Comparison of ENCODE assay signal across 8 cellular contexts in the genomic region with DNA sequence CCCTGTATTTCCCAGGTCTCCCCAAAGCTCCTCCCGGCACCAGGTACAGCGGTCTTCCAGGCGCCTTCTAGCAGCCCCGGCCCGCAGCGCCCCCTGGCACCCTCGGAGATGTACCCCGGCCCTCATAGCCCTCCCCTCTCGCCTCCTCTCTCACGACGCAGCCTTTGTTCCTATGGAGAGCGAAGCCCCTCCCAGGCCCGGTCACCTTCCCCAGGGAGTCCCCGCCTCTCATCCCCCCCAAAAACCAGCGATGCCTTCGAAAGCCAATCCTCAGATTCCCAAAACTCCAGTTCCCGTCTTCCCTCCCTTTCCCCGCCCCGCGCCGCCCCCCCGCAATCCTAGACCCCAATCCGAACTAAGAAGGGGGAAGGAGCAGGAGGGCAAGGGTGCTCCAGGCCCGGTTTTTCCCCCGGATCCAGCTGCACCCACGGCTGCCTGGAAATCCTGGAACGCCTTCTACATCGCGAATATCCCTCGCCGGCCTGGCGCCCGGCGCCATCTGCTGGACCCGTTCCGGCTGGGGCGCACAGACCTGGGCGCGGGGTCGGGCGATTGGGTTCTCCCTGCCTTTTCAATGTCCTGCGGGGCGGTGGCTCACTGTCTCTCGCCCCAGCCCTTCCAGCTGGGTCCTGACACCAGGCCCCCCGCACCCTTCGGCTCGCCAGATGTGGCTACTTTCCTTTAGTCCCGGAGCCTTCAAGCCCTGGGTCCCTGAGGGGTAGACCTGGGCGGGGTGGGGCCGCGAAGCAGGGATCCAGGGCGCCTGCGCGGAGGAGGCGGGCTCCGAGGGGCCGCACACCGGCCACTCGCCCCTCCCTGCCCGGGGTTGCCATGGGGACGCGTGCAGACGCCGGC. TPM values are rescaled to one million over a fixed set of nuclear protein-coding genes. Genes with fewer than 3 reads are reported as not detected.
A peak's percentile ranks its signal among the peaks of the same experiment; 100 is the strongest.
DNase-seq lines count a peak whose midpoint lies in the region; ATAC-seq, FAIRE-seq and TF ChIP-seq lines count a peak whose summit lies in the region.

A gene with protein sequence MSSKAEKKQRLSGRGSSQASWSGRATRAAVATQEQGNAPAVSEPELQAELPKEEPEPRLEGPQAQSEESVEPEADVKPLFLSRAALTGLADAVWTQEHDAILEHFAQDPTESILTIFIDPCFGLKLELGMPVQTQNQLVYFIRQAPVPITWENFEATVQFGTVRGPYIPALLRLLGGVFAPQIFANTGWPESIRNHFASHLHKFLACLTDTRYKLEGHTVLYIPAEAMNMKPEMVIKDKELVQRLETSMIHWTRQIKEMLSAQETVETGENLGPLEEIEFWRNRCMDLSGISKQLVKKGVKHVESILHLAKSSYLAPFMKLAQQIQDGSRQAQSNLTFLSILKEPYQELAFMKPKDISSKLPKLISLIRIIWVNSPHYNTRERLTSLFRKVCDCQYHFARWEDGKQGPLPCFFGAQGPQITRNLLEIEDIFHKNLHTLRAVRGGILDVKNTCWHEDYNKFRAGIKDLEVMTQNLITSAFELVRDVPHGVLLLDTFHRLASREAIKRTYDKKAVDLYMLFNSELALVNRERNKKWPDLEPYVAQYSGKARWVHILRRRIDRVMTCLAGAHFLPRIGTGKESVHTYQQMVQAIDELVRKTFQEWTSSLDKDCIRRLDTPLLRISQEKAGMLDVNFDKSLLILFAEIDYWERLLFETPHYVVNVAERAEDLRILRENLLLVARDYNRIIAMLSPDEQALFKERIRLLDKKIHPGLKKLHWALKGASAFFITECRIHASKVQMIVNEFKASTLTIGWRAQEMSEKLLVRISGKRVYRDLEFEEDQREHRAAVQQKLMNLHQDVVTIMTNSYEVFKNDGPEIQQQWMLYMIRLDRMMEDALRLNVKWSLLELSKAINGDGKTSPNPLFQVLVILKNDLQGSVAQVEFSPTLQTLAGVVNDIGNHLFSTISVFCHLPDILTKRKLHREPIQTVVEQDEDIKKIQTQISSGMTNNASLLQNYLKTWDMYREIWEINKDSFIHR (N-terminal part only) (plus strand): TSS at position 844 of the 855 bp plus-strand sequence. CDS start 1,991 bp downstream, outside the sequence.

- intact Hi-C loops in HepG2 (cut with micrococcal nuclease; ENCODE audit: unreplicated experiment) = no loop called here

- no TSS peak for BruUV-seq in HepG2 (replicated peaks; lab: Mats Ljungman, UMichigan)

- H3K36me3 ChIP-seq in WERI-Rb-1 (no peaks in the 10 kb centered on the region), ectodermal cell (ENCODE audit: control insufficient read depth, insufficient read depth, low read length) (no peaks in the 10 kb centered on the region), HepG2 (replicated peaks in 1 of 2; ENCODE audit: control insufficient read depth in 1 of 2, insufficient read depth in 2 of 2, low read length in 2 of 2) (no peaks in the 10 kb centered on the region)

- H3K4me1 ChIP-seq in ectodermal cell (ENCODE audit: control insufficient read depth, insufficient read depth, low read length) (peaks cover 40% of the 10 kb centered on the region), HepG2 (ENCODE audit: insufficient read depth, low read length) (peaks cover 27% of the 10 kb centered on the region)

- no peaks in the 10 kb centered on the region for H4K20me1 ChIP-seq in HepG2 (ENCODE audit: insufficient read depth, low read length)

- POLR2A ChIA-PET in HepG2 (lab: Yijun Ruan, JAX) = interaction anchor here (0.9 to 2.0 kb wide), 4 partner anchors 11 to 31 kb away, joined by 3 to 6 read pairs (median 4); a partner anchor contains a TSS

- TF ChIP-seq RAD21 in HepG2 (CRISPR knock-in tag; IDR thresholded peaks at IDR 0.05) = peak; percentile 71

- H3K4me3 ChIP-seq in WERI-Rb-1 (ENCODE audit: low read depth, low read length) = peak within 1 kb of the TSS; percentile 67
- H3K4me3 ChIP-seq in ectodermal cell (ENCODE audit: insufficient read depth, low read depth, low read length) = peak within 1 kb of the TSS; percentile 68
- peak within 1 kb of the TSS; percentile 49 to 72 (median 62); a peak in 5 of 6 replicates for H3K4me3 ChIP-seq in HepG2 (replicated peaks in 1 of 3; ENCODE audit: insufficient read depth in 1 of 3, low read depth in 2 of 3, low read length in 3 of 3)

- H3K4me2 ChIP-seq in HepG2 (ENCODE audit: low read depth, low read length) = peak within 1 kb of the TSS; percentile 78

- H3K27me3 ChIP-seq in WERI-Rb-1 (ENCODE audit: insufficient read depth, low read depth, severe bottlenecking) = peaks cover 11% of the 10 kb centered on the region
- H3K27me3 ChIP-seq in ectodermal cell (ENCODE audit: control insufficient read depth, insufficient read depth, low read length, poor library complexity, severe bottlenecking) = peaks cover 16% of the 10 kb centered on the region
- H3K27me3 ChIP-seq in HepG2 (ENCODE audit: control insufficient read depth in 1 of 2, insufficient read depth in 2 of 2, low read length in 2 of 2) = peaks cover 12 to 85% of the 10 kb centered on the region in 2 experiments

- WGBS in ectodermal cell, 2 experiments = 0% methylated on average over 61 to 64 of the region's 64 CpGs
- under 1% methylated on average over 53 of the region's 64 CpGs for WGBS in HepG2 (ENCODE audit: low lambda C conversion rate)

- no peak within 1 kb of the TSS for H2AFZ ChIP-seq in HepG2 (ENCODE audit: low read length)

- H3K27ac ChIP-seq in WERI-Rb-1 (peak within 1 kb of the TSS; percentile 77), ectodermal cell (ENCODE audit: insufficient read depth, low read depth, low read length, poor library complexity, severe bottlenecking) (peak within 1 kb of the TSS; percentile 76), HepG2 (ENCODE audit: extremely low read length, insufficient read depth, low read length) (no peak within 1 kb of the TSS)

- TF ChIP-seq EP300 in HepG2 (IDR thresholded peaks at IDR 0.05; ENCODE audit: low read depth in 2 of 2, low read length in 2 of 2) (no peak), HepG2 (CRISPR knock-in tag; IDR thresholded peaks at IDR 0.05; ENCODE audit: borderline replicate concordance) (no peak)

- TF ChIP-seq CTCF in WERI-Rb-1 (IDR thresholded peaks at IDR 0.05; ENCODE audit: low read depth, low read length) (peak; percentile 69), HepG2 (CRISPR knock-in tag; IDR thresholded peaks at IDR 0.05) (peak; percentile 87)

- no peaks in the 10 kb centered on the region for H3K9me3 ChIP-seq in WERI-Rb-1 (ENCODE audit: severe bottlenecking)
- H3K9me3 ChIP-seq in ectodermal cell (ENCODE audit: control insufficient read depth, low read length) = no peaks in the 10 kb centered on the region
- no peaks in the 10 kb centered on the region for H3K9me3 ChIP-seq in HepG2 (ENCODE audit: low read length)

- peak; percentile 40 for DNase-seq in activated T-cell treated with anti-CD3 and anti-CD28 coated beads for 24 hours (ENCODE audit: low read depth)
- DNase-seq in activated T-cell treated with anti-CD3 and anti-CD28 coated beads for 4 hours = no peak
- peak; percentile 55 for DNase-seq in NCI-H187 treated with DMSO at 0.1 percent for 48 hours (lab: John Stamatoyannopoulos, UW)
- peak; percentile 96 for DNase-seq in WERI-Rb-1
- peak; percentile 60 for DNase-seq in HepG2 (ENCODE audit: low spot score)
- peak; percentile 35 for DNase-seq in stimulated activated CD4-positive, alpha-beta T cell treated with anti-CD3 and anti-CD28 coated beads, Interleukin-4, amount 100 ng/mL, for 24 hours

- no peak for FAIRE-seq in HepG2 (lab: Jason Lieb, UNC)

- in situ Hi-C loops in HepG2 (cut with HindIII; ENCODE audit: extremely low pct_ligation_motif_present, low pct_unique_long_range_greater_than_20kb) = loop anchor here (5.0 kb wide), 1 partner anchor 85 kb away; a partner anchor contains a TSS

- ATAC-seq in HepG2 (peak; percentile 86), GM18868 (IDR thresholded peaks at IDR 0.05; ENCODE audit: unreplicated experiment) (no peak)

- CTCF ChIA-PET in HepG2 (lab: Yijun Ruan, JAX; ENCODE audit: low intra/inter-chr PET ratio, low total read pairs) = interaction anchor here (2.0 kb wide), 1 partner anchor 29 kb away, joined by 5 read pairs; a partner anchor contains a TSS

- H3K79me2 ChIP-seq in HepG2 (ENCODE audit: insufficient read depth, low read length) = no peaks in the 10 kb centered on the region

- H3K9ac ChIP-seq in HepG2 (ENCODE audit: insufficient read depth, low read depth, low read length) = no peak within 1 kb of the TSS

- no peak for TF ChIP-seq POLR2A in HepG2 (IDR thresholded peaks at IDR 0.05; ENCODE audit: insufficient read depth in 1 of 2, low read depth in 2 of 2, low read length in 2 of 2)

RNA-seq across cellular contexts. Expression of the gene that starts here (rescaled TPM):
- polyA plus RNA-seq in ectodermal cell (2013, experiment 1 of 4) = 0.17 TPM
- 0.41 TPM for polyA plus RNA-seq in ectodermal cell (2013, experiment 2 of 4)
- polyA plus RNA-seq in ectodermal cell (2013, experiment 3 of 4) = 0.21 TPM
- 0.45 TPM for polyA plus RNA-seq in ectodermal cell (2013, experiment 4 of 4)
- total RNA-seq in HepG2 (2016; rRNA removed; fragmentation: Illumina TruSeq; extraction: Trizol) = not detected in 2 replicates
- not detected in 2 replicates for total RNA-seq in HepG2 (2016; cell fraction: cytosol; rRNA removed; fragmentation: Illumina TruSeq; extraction: Trizol; ENCODE audit: low read depth)
- under 0.01 TPM in 1 of 2 replicates, not detected in the other for total RNA-seq in HepG2 (2016; cell fraction: insoluble cytoplasmic fraction; rRNA removed; fragmentation: Illumina TruSeq; extraction: Trizol)
- not detected in 2 replicates for total RNA-seq in HepG2 (2016; cell fraction: membrane; rRNA removed; fragmentation: Illumina TruSeq; extraction: Trizol)
- total RNA-seq in HepG2 (2016; cell fraction: nucleus; rRNA removed; fragmentation: Illumina TruSeq; extraction: Trizol) = not detected in 2 replicates
- polyA plus RNA-seq in HepG2 (2011; rRNA removed) = not detected in 2 replicates
- under 0.01 and 0.01 TPM in 2 replicates for polyA plus RNA-seq in HepG2 (2011; cell fraction: cytosol; rRNA removed)
- polyA plus RNA-seq in HepG2 (2011; cell fraction: nucleus; rRNA removed) = 0.03 and 0.05 TPM in 2 replicates
- polyA plus RNA-seq in HepG2 (2012) = 0.01 and 0.04 TPM in 2 replicates
- polyA plus RNA-seq in HepG2 (2016; cell fraction: cytosol; fragmentation: Illumina TruSeq; extraction: Trizol; ENCODE audit: low read depth) = not detected in 2 replicates
- polyA plus RNA-seq in HepG2 (2016; cell fraction: insoluble cytoplasmic fraction; fragmentation: Illumina TruSeq; extraction: Trizol; ENCODE audit: low read depth) = not detected in 2 replicates
- polyA plus RNA-seq in HepG2 (2016; cell fraction: membrane; fragmentation: Illumina TruSeq; extraction: Trizol; ENCODE audit: low read depth) = not detected in 2 replicates
- polyA plus RNA-seq in HepG2 (2016; cell fraction: nucleus; fragmentation: Illumina TruSeq; extraction: Trizol; ENCODE audit: insufficient read depth, low read depth) = not detected in 2 replicates
- polyA minus RNA-seq in HepG2 (2011; rRNA and poly(A)+ RNA removed; ENCODE audit: low replicate concordance) = 5.1 TPM in 1 of 2 replicates, not detected in the other
- polyA minus RNA-seq in HepG2 (2011; cell fraction: cytosol; rRNA and poly(A)+ RNA removed) = not detected in 2 replicates
- polyA minus RNA-seq in HepG2 (2011; cell fraction: nucleus; rRNA and poly(A)+ RNA removed) = under 0.01 TPM in 1 of 2 replicates, not detected in the other
